Comparison of ENCODE assay signal across 17 cellular contexts in genomic region chr9:110334183-110334582, GRCh38. TPM values are rescaled to one million over a fixed set of nuclear protein-coding genes. Genes with fewer than 3 reads are reported as not detected.
DNase-seq lines count a peak whose midpoint lies in the region; ATAC-seq lines count a peak whose summit lies in the region.
"Had no signal": no experiment of that assay in that cellular context is flagged by ENCODE, and none has a peak within 500 bp of the region (broad histone marks: within the 10 kb centered on the region; RNA-seq: fewer than 3 reads in every experiment).

No MANE protein-coding gene starts in this region.

- no peak overlapping the region for H2AFZ ChIP-seq in neuronal stem cell (ENCODE audit: low read length)

- H2BK120ac ChIP-seq in neuronal stem cell (ENCODE audit: low read depth, low read length) = no peak overlapping the region

- no peak overlapping the region for H3K4ac ChIP-seq in neuronal stem cell (ENCODE audit: low read length)

- ATAC-seq in GM21723 (IDR thresholded peaks at IDR 0.05; ENCODE audit: unreplicated experiment) (peak; percentile 77), HG03097 (IDR thresholded peaks at IDR 0.05; ENCODE audit: low FRiP score, unreplicated experiment) (peak; percentile 62)

- H3K36me3 ChIP-seq in neuronal stem cell (replicated peaks in 1 of 2; ENCODE audit: control insufficient read depth in 2 of 2, insufficient read depth in 2 of 2, low read length in 2 of 2) = no peaks in the 10 kb centered on the region
- H3K36me3 ChIP-seq: thyroid gland had no signal

- H3K14ac ChIP-seq in neuronal stem cell (ENCODE audit: low read length) = no peak overlapping the region

- DNase-seq in NOMO-1 treated with DMSO at 0.1 percent for 48 hours (lab: John Stamatoyannopoulos, UW; ENCODE audit: unreplicated experiment) = peak; percentile 9
- no peak for DNase-seq in NOMO-1 treated with dmso at 0.1 percent for 144 hours (lab: John Stamatoyannopoulos, UW; ENCODE audit: unreplicated experiment)
- no peak for DNase-seq in KBM-7
- no peak for DNase-seq in NCI-H524 treated with DMSO at 0.1 percent for 48 hours (lab: John Stamatoyannopoulos, UW)
- no peak for DNase-seq in NCI-H1436 (lab: John Stamatoyannopoulos, UW)
- no peak for DNase-seq in neuronal stem cell (ENCODE audit: low spot score)
- DNase-seq: activated T-cell treated with anti-CD3 and anti-CD28 coated beads, Interleukin-2, amount 50 U/mL, for 24 hours; mesenchymal stem cell; NCI-H1436 treated with DMSO at 0.1 percent for 48 hours; nucleus accumbens; small intestine; thyroid gland had no signal

- no peak overlapping the region for H2AK5ac ChIP-seq in neuronal stem cell (ENCODE audit: low read depth, low read length)

- H3K18ac ChIP-seq in neuronal stem cell (ENCODE audit: low read length) = no peak overlapping the region

- no peak overlapping the region for H3K23ac ChIP-seq in neuronal stem cell (ENCODE audit: low read depth, low read length, poor library complexity)

- WGBS in neuronal stem cell (ENCODE audit: extremely low coverage in 2 of 2, insufficient read length in 2 of 2, insufficient replicate concordance in 1 of 2), 2 donors = no CpG with 5 or more reads among the region's 4 CpGs

- no peaks in the 10 kb centered on the region for H3K27me3 ChIP-seq in neuronal stem cell (ENCODE audit: control insufficient read depth in 3 of 3, insufficient read depth in 3 of 3, low read depth in 1 of 3, low read length in 3 of 3)
- H3K27me3 ChIP-seq: thyroid gland had no signal

- H4K91ac ChIP-seq in neuronal stem cell (ENCODE audit: low read depth, low read length, poor library complexity) = no peak overlapping the region

- H2BK15ac ChIP-seq in neuronal stem cell (ENCODE audit: low read length) = no peak overlapping the region

- no peak overlapping the region for H4K8ac ChIP-seq in neuronal stem cell (ENCODE audit: low read depth, low read length)

- H2BK5ac ChIP-seq in neuronal stem cell (ENCODE audit: low read length) = no peak overlapping the region

- in situ Hi-C loops in KBM-7 (cut with MboI; ENCODE audit: low pct_unique_long_range_greater_than_20kb, low sequenced_read_pairs) = no loop called here

- H2BK12ac ChIP-seq in neuronal stem cell (ENCODE audit: low read length) = no peak overlapping the region

- no peak overlapping the region for H3K4me2 ChIP-seq in neuronal stem cell (ENCODE audit: insufficient read depth, low read length, poor library complexity, severe bottlenecking)

- no peak overlapping the region for H3K9ac ChIP-seq in neuronal stem cell (ENCODE audit: low read depth, low read length, poor library complexity)

- no peaks in the 10 kb centered on the region for H3K9me3 ChIP-seq in neuronal stem cell (replicated peaks in 1 of 2; ENCODE audit: control insufficient read depth in 2 of 2, insufficient read depth in 1 of 2, low read depth in 1 of 2, low read length in 2 of 2)
- H3K9me3 ChIP-seq: thyroid gland had no signal

- no peaks in the 10 kb centered on the region for H3K79me1 ChIP-seq in neuronal stem cell (ENCODE audit: low read depth, low read length)

- H3K4me3 ChIP-seq in neuronal stem cell (ENCODE audit: low read length in 2 of 2) = no peak overlapping the region
- H3K4me3 ChIP-seq: coronary artery, thyroid gland had no signal

- H3K27ac ChIP-seq in neuronal stem cell (replicated peaks; ENCODE audit: low read length) = no peak overlapping the region
- H3K27ac ChIP-seq: 22Rv1, coronary artery, thyroid gland had no signal

- no peaks in the 10 kb centered on the region for H3K4me1 ChIP-seq in neuronal stem cell (ENCODE audit: control insufficient read depth in 2 of 2, insufficient read depth in 1 of 2, low read depth in 1 of 2, low read length in 2 of 2)
- H3K4me1 ChIP-seq: thyroid gland had no signal

RNA-seq across cellular contexts. Expression of gene TXNDC8, which starts 3.5 kb away (rescaled TPM):
- not detected for polyA plus RNA-seq in neuronal stem cell (2013, experiment 1 of 2)
- not detected for polyA plus RNA-seq in neuronal stem cell (2013, experiment 2 of 2)
- polyA plus RNA-seq: IgD-negative memory B cell, small intestine had no signal
